8 cellular contexts compared by ENCODE assay signal in the genomic region with DNA sequence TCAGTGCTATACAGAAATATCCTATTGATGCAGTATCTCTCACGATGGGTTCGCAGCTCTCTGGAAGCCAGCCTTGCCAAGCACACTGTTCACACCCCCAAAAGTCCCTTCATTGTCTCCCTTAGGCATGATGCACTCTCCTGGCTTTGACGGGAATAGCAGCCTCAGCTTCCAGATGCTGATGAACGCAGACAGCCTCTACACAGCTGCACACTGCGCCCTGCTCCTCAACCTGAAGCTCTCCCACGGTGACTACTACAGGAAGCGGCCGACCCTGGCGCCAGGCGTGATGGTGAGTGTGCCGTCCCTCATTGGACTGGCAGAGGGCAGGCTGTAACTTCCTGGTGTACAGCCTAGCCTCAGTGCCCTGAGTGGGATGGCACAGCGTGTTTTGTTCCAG.
DNase-seq lines count a peak whose midpoint lies in the region; ATAC-seq and TF ChIP-seq lines count a peak whose summit lies in the region.
"Had no signal": no experiment of that assay in that cellular context is flagged by ENCODE, and none has a peak within 500 bp of the region (broad histone marks: within the 10 kb centered on the region; RNA-seq: fewer than 3 reads in every experiment).

No MANE protein-coding gene starts in this region.

- DNase-seq in HFF-Myc (ENCODE audit: extremely low read depth, low read depth) = no peak
- DNase-seq in heart right ventricle = peak in 1 of 2 donors; percentile 18
- DNase-seq in renal cortical epithelial cell (ENCODE audit: low read depth) = peak; percentile 7
- no peak for DNase-seq in germinal center (ENCODE audit: low spot score)
- DNase-seq in CD8-positive, alpha-beta T cell = no peak
- DNase-seq: NCI-H1092 had no signal

- no peaks in the 10 kb centered on the region for H3K9me3 Mint-ChIP-seq in CD8-positive, alpha-beta T cell

- intact Hi-C loops in heart right ventricle (cut with DNase I) = loop anchor here in 6 of 10 donors (5.0 kb wide), 1 partner anchor 161 kb away; no protein-coding TSS in a partner anchor
- intact Hi-C loops in CD8-positive, alpha-beta T cell (cut with DNase I, micrococcal nuclease) = no loop called here

- no peak overlapping the region for H3K4me3 ChIP-seq in HFF-Myc (replicated peaks; ENCODE audit: low read depth, low read length)
- H3K4me3 ChIP-seq in heart right ventricle = no peak overlapping the region
- no peak overlapping the region for H3K4me3 ChIP-seq in CD8-positive, alpha-beta T cell (ENCODE audit: low read depth, low read length)

- no peaks in the 10 kb centered on the region for H3K4me1 ChIP-seq in heart right ventricle
- no peaks in the 10 kb centered on the region for H3K4me1 ChIP-seq in CD8-positive, alpha-beta T cell (ENCODE audit: insufficient read depth, low read length)

- ATAC-seq in SK-N-SH treated with all-trans-retinoic acid at 6 μM for 48 hours (peak; percentile 51), heart right ventricle (peak; percentile 50 to 78 (median 72)), GM18519 (IDR thresholded peaks at IDR 0.05; ENCODE audit: low FRiP score, unreplicated experiment) (no peak)
- ATAC-seq in CD8-positive, alpha-beta T cell = no peak

- peaks cover 0 to 4% (median 0%) of the 10 kb centered on the region in 9 donors for H3K36me3 ChIP-seq in heart right ventricle
- no peaks in the 10 kb centered on the region for H3K36me3 ChIP-seq in CD8-positive, alpha-beta T cell (ENCODE audit: insufficient read depth, low read length)

- WGBS in heart right ventricle, 2 donors = 59 to 63% methylated on average over 12 of the region's 12 CpGs

- H3K4me1 Mint-ChIP-seq in CD8-positive, alpha-beta T cell (ENCODE audit: low read depth) = no peaks in the 10 kb centered on the region

- TF ChIP-seq CTCF in HFF-Myc (IDR thresholded peaks at IDR 0.05; ENCODE audit: low read depth, low read length, missing control alignments) (peak; percentile 27), heart right ventricle (IDR thresholded peaks at IDR 0.05) (peak in 8 of 9 donors; percentile 31 to 58 (median 46))
- no peak for TF ChIP-seq CTCF in CD8-positive, alpha-beta T cell (IDR thresholded peaks at IDR 0.05)

- H3K27ac Mint-ChIP-seq in CD8-positive, alpha-beta T cell = no peak overlapping the region

- CTCF ChIA-PET in CD8-positive, alpha-beta T cell (lab: Charles Lee) = interaction anchor here (0.9 kb wide), 1 partner anchor 162 kb away, joined by 4 read pairs; no protein-coding TSS in a partner anchor

- H3K36me3 Mint-ChIP-seq in CD8-positive, alpha-beta T cell = no peaks in the 10 kb centered on the region

- H3K27ac ChIP-seq in heart right ventricle = no peak overlapping the region
- H3K27ac ChIP-seq in CD8-positive, alpha-beta T cell (ENCODE audit: low read depth, low read length) = no peak overlapping the region

- no peak overlapping the region for H3K4me3 Mint-ChIP-seq in CD8-positive, alpha-beta T cell

- no peaks in the 10 kb centered on the region for H3K27me3 ChIP-seq in heart right ventricle
- H3K27me3 ChIP-seq in CD8-positive, alpha-beta T cell (ENCODE audit: insufficient read depth, low read length) = no peaks in the 10 kb centered on the region

- H3K27me3 Mint-ChIP-seq in CD8-positive, alpha-beta T cell (ENCODE audit: low read depth) = peaks cover 4% of the 10 kb centered on the region

- H3K9me3 ChIP-seq in heart right ventricle = no peaks in the 10 kb centered on the region
- H3K9me3 ChIP-seq in CD8-positive, alpha-beta T cell (ENCODE audit: low read length) = no peaks in the 10 kb centered on the region

- POLR2A ChIA-PET in CD8-positive, alpha-beta T cell (lab: Charles Lee) = no interaction called here

TF ChIP-seq in SK-N-SH treated with all-trans-retinoic acid at 6 μM for 48 hours, 23 proteins besides CTCF, POLR2A, EP300 and RAD21:
- no peak for TF ChIP-seq ARNTL (CRISPR knock-in tag; IDR thresholded peaks at IDR 0.05; ENCODE audit: borderline replicate concordance, low read depth)
- TF ChIP-seq ESRRG (CRISPR knock-in tag; IDR thresholded peaks at IDR 0.05) = no peak
- TF ChIP-seq PATZ1 (CRISPR knock-in tag; IDR thresholded peaks at IDR 0.05; ENCODE audit: borderline replicate concordance) = no peak
- TF ChIP-seq ISL1 (CRISPR knock-in tag; IDR thresholded peaks at IDR 0.05) = no peak
- no peak for TF ChIP-seq PPARA (CRISPR knock-in tag; IDR thresholded peaks at IDR 0.05; ENCODE audit: borderline replicate concordance)
- no peak for TF ChIP-seq GLIS3 (CRISPR knock-in tag; IDR thresholded peaks at IDR 0.05)
- TF ChIP-seq BACH2 (CRISPR knock-in tag; IDR thresholded peaks at IDR 0.05; ENCODE audit: borderline replicate concordance) = no peak
- no peak for TF ChIP-seq ZFP3 (CRISPR knock-in tag; IDR thresholded peaks at IDR 0.05)
- no peak for TF ChIP-seq ZC3H10 (CRISPR knock-in tag; IDR thresholded peaks at IDR 0.05)
- TF ChIP-seq ZNF70 (CRISPR knock-in tag; IDR thresholded peaks at IDR 0.05) = no peak
- no peak for TF ChIP-seq CSDC2 (CRISPR knock-in tag; IDR thresholded peaks at IDR 0.05)
- TF ChIP-seq CREB5 (CRISPR knock-in tag; IDR thresholded peaks at IDR 0.05; ENCODE audit: low read depth) = no peak
- TF ChIP-seq SNAI2 (CRISPR knock-in tag; IDR thresholded peaks at IDR 0.05) = no peak

Comparison
In these comparisons a context has a peak if more than half of its experiments do, and no peak if none do; other contexts are left out.
1. ATAC-seq: peak in SK-N-SH treated with all-trans-retinoic acid at 6 μM for 48 hours (single experiment) and heart right ventricle (8 of 8); none in GM18519 (single experiment) and CD8-positive, alpha-beta T cell (single experiment).
2. intact Hi-C loops: an anchor here in heart right ventricle (5.0 kb wide); none called in CD8-positive, alpha-beta T cell.